In the genomic region with DNA sequence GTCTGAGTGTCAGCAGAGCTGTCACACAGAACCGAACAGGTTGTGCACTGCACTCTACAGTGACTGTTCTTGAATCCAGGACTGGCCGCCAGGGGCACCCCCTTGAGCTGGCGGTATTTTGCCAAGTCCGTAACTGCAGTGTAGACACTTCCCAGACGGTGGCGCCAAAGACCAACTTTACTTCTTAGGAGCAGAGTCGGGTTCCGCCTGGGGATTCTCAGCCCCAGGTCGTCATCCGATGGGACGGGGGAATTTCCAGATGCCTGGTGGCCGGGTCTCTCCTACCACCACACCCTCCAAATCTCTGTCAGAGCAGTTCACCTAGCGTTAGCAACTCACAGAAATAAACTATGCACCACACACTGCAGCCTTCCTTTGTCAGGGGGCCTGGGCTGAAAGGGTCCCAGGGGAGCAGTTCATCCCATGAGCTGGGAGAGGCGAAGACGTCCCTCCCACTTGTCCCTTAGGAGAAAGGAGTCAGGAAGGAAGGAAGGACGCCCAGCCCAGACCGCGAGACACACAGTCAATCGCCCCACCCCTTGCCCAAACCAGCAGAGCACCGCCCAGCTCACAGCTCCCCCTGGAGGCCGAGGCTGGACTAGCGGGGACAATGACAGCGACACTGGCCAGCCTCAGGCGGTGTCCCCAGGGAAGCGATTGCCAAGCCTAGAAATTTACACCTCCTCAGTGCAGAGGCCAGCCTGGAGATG, we compare ENCODE assay signal across 1 cellular context.
TF ChIP-seq lines count a peak whose summit lies in the region.

No MANE protein-coding gene starts in this region.

TF ChIP-seq in K562, 482 proteins besides CTCF, POLR2A, EP300 and RAD21 (continued from another document and continues in another):
- TF ChIP-seq, protein P1, sequence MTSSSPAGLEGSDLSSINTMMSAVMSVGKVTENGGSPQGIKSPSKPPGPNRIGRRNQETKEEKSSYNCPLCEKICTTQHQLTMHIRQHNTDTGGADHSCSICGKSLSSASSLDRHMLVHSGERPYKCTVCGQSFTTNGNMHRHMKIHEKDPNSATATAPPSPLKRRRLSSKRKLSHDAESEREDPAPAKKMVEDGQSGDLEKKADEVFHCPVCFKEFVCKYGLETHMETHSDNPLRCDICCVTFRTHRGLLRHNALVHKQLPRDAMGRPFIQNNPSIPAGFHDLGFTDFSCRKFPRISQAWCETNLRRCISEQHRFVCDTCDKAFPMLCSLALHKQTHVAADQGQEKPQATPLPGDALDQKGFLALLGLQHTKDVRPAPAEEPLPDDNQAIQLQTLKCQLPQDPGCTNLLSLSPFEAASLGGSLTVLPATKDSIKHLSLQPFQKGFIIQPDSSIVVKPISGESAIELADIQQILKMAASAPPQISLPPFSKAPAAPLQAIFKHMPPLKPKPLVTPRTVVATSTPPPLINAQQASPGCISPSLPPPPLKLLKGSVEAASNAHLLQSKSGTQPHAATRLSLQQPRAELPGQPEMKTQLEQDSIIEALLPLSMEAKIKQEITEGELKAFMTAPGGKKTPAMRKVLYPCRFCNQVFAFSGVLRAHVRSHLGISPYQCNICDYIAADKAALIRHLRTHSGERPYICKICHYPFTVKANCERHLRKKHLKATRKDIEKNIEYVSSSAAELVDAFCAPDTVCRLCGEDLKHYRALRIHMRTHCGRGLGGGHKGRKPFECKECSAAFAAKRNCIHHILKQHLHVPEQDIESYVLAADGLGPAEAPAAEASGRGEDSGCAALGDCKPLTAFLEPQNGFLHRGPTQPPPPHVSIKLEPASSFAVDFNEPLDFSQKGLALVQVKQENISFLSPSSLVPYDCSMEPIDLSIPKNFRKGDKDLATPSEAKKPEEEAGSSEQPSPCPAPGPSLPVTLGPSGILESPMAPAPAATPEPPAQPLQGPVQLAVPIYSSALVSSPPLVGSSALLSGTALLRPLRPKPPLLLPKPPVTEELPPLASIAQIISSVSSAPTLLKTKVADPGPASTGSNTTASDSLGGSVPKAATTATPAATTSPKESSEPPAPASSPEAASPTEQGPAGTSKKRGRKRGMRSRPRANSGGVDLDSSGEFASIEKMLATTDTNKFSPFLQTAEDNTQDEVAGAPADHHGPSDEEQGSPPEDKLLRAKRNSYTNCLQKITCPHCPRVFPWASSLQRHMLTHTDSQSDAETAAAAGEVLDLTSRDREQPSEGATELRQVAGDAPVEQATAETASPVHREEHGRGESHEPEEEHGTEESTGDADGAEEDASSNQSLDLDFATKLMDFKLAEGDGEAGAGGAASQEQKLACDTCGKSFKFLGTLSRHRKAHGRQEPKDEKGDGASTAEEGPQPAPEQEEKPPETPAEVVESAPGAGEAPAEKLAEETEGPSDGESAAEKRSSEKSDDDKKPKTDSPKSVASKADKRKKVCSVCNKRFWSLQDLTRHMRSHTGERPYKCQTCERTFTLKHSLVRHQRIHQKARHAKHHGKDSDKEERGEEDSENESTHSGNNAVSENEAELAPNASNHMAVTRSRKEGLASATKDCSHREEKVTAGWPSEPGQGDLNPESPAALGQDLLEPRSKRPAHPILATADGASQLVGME (CRISPR knock-in tag; IDR thresholded peaks at IDR 0.05): no peak
- TF ChIP-seq MCM3 (IDR thresholded peaks at IDR 0.05) (no peak), NFIC (IDR thresholded peaks at IDR 0.05) (no peak), LCOR (CRISPR knock-in tag; IDR thresholded peaks at IDR 0.05) (peak; percentile 86), ZEB2 (IDR thresholded peaks at IDR 0.05) (no peak), TFAM (CRISPR knock-in tag; conservative IDR thresholded peaks at IDR 0.05) (no peak), CCNT2 (IDR thresholded peaks at IDR 0.05; ENCODE audit: borderline replicate concordance, extremely low read depth, insufficient read length, low read depth, low read length) (no peak), SETDB1 (IDR thresholded peaks at IDR 0.05; ENCODE audit: low read length) (no peak), ZNF197 (CRISPR knock-in tag; IDR thresholded peaks at IDR 0.05; ENCODE audit: low read depth) (no peak), EP400 (IDR thresholded peaks at IDR 0.05) (peak; percentile 67), SNRNP70 (optimal IDR thresholded peaks at IDR 0.05; ENCODE audit: low read depth, low read length) (no peak), GABPA (tag; conservative IDR thresholded peaks at IDR 0.05; ENCODE audit: low read depth) (no peak; the same call in 1 of the 2 replicates), HSF4 (CRISPR knock-in tag; IDR thresholded peaks at IDR 0.05; ENCODE audit: borderline replicate concordance) (no peak), ZNF41 (CRISPR knock-in tag; conservative IDR thresholded peaks at IDR 0.05) (no peak), LARP7 (IDR thresholded peaks at IDR 0.05) (no peak), HDAC6 (IDR thresholded peaks at IDR 0.05; ENCODE audit: low read depth, low read length) (no peak), POLR2G (IDR thresholded peaks at IDR 0.05; ENCODE audit: low read depth, low read length) (peak; percentile 49), RBBP5 (IDR thresholded peaks at IDR 0.05; ENCODE audit: borderline replicate concordance, insufficient read depth, low read length, poor library complexity, severe bottlenecking) (no peak), ETS2 (tag; IDR thresholded peaks at IDR 0.05; ENCODE audit: borderline replicate concordance, poor library complexity, severe bottlenecking) (no peak), DACH1 (IDR thresholded peaks at IDR 0.05; ENCODE audit: partially characterized antibody) (no peak), ZNF282 (CRISPR knock-in tag; IDR thresholded peaks at IDR 0.05) (no peak), ZNF347 (CRISPR knock-in tag; IDR thresholded peaks at IDR 0.05; ENCODE audit: low read depth) (no peak), GATA2 (CRISPR knock-in tag; IDR thresholded peaks at IDR 0.05) (no peak), ZNF584 (CRISPR knock-in tag; IDR thresholded peaks at IDR 0.05; ENCODE audit: low read depth) (no peak), GTF2E2 (tag; IDR thresholded peaks at IDR 0.05) (no peak), NBN (IDR thresholded peaks at IDR 0.05; ENCODE audit: low read depth) (peak; percentile 84), SP2 (IDR thresholded peaks at IDR 0.05; ENCODE audit: extremely low read depth, low read depth, low read length, poor library complexity, severe bottlenecking) (no peak), NEUROD1 (IDR thresholded peaks at IDR 0.05; ENCODE audit: borderline replicate concordance, low read depth, low read length, partially characterized antibody) (no peak)
- TF ChIP-seq, protein P2, sequence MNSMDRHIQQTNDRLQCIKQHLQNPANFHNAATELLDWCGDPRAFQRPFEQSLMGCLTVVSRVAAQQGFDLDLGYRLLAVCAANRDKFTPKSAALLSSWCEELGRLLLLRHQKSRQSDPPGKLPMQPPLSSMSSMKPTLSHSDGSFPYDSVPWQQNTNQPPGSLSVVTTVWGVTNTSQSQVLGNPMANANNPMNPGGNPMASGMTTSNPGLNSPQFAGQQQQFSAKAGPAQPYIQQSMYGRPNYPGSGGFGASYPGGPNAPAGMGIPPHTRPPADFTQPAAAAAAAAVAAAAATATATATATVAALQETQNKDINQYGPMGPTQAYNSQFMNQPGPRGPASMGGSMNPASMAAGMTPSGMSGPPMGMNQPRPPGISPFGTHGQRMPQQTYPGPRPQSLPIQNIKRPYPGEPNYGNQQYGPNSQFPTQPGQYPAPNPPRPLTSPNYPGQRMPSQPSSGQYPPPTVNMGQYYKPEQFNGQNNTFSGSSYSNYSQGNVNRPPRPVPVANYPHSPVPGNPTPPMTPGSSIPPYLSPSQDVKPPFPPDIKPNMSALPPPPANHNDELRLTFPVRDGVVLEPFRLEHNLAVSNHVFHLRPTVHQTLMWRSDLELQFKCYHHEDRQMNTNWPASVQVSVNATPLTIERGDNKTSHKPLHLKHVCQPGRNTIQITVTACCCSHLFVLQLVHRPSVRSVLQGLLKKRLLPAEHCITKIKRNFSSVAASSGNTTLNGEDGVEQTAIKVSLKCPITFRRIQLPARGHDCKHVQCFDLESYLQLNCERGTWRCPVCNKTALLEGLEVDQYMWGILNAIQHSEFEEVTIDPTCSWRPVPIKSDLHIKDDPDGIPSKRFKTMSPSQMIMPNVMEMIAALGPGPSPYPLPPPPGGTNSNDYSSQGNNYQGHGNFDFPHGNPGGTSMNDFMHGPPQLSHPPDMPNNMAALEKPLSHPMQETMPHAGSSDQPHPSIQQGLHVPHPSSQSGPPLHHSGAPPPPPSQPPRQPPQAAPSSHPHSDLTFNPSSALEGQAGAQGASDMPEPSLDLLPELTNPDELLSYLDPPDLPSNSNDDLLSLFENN (IDR thresholded peaks at IDR 0.05; ENCODE audit: low read depth in 2 of 2, low read length in 2 of 2): peak in 1 of 2 experiments; percentile 69; a peak in 1 of 4 replicates
- TF ChIP-seq, protein P3, sequence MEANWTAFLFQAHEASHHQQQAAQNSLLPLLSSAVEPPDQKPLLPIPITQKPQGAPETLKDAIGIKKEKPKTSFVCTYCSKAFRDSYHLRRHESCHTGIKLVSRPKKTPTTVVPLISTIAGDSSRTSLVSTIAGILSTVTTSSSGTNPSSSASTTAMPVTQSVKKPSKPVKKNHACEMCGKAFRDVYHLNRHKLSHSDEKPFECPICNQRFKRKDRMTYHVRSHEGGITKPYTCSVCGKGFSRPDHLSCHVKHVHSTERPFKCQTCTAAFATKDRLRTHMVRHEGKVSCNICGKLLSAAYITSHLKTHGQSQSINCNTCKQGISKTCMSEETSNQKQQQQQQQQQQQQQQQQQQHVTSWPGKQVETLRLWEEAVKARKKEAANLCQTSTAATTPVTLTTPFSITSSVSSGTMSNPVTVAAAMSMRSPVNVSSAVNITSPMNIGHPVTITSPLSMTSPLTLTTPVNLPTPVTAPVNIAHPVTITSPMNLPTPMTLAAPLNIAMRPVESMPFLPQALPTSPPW (CRISPR knock-in tag; IDR thresholded peaks at IDR 0.05): peak; percentile 71
- TF ChIP-seq, protein P4, sequence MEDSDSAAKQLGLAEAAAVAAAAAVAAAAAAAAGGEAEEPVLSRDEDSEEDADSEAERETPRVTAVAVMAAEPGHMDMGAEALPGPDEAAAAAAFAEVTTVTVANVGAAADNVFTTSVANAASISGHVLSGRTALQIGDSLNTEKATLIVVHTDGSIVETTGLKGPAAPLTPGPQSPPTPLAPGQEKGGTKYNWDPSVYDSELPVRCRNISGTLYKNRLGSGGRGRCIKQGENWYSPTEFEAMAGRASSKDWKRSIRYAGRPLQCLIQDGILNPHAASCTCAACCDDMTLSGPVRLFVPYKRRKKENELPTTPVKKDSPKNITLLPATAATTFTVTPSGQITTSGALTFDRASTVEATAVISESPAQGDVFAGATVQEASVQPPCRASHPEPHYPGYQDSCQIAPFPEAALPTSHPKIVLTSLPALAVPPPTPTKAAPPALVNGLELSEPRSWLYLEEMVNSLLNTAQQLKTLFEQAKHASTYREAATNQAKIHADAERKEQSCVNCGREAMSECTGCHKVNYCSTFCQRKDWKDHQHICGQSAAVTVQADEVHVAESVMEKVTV (CRISPR knock-in tag; IDR thresholded peaks at IDR 0.05): peak; percentile 91
- TF ChIP-seq, protein P5, sequence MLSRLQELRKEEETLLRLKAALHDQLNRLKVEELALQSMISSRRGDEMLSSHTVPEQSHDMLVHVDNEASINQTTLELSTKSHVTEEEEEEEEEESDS (CRISPR knock-in tag; IDR thresholded peaks at IDR 0.05): no peak
- TF ChIP-seq, protein P6, sequence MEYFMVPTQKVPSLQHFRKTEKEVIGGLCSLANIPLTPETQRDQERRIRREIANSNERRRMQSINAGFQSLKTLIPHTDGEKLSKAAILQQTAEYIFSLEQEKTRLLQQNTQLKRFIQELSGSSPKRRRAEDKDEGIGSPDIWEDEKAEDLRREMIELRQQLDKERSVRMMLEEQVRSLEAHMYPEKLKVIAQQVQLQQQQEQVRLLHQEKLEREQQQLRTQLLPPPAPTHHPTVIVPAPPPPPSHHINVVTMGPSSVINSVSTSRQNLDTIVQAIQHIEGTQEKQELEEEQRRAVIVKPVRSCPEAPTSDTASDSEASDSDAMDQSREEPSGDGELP (CRISPR knock-in tag; IDR thresholded peaks at IDR 0.05; ENCODE audit: borderline replicate concordance): peak; percentile 78
- TF ChIP-seq, protein P7, sequence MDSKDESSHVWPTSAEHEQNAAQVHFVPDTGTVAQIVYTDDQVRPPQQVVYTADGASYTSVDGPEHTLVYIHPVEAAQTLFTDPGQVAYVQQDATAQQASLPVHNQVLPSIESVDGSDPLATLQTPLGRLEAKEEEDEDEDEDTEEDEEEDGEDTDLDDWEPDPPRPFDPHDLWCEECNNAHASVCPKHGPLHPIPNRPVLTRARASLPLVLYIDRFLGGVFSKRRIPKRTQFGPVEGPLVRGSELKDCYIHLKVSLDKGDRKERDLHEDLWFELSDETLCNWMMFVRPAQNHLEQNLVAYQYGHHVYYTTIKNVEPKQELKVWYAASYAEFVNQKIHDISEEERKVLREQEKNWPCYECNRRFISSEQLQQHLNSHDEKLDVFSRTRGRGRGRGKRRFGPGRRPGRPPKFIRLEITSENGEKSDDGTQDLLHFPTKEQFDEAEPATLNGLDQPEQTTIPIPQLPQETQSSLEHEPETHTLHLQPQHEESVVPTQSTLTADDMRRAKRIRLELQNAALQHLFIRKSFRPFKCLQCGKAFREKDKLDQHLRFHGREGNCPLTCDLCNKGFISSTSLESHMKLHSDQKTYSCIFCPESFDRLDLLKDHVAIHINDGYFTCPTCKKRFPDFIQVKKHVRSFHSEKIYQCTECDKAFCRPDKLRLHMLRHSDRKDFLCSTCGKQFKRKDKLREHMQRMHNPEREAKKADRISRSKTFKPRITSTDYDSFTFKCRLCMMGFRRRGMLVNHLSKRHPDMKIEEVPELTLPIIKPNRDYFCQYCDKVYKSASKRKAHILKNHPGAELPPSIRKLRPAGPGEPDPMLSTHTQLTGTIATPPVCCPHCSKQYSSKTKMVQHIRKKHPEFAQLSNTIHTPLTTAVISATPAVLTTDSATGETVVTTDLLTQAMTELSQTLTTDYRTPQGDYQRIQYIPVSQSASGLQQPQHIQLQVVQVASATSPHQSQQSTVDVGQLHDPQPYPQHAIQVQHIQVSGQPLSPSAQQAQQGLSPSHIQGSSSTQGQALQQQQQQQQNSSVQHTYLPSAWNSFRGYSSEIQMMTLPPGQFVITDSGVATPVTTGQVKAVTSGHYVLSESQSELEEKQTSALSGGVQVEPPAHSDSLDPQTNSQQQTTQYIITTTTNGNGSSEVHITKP (IDR thresholded peaks at IDR 0.05; ENCODE audit: partially characterized antibody): no peak
- TF ChIP-seq, protein P8, sequence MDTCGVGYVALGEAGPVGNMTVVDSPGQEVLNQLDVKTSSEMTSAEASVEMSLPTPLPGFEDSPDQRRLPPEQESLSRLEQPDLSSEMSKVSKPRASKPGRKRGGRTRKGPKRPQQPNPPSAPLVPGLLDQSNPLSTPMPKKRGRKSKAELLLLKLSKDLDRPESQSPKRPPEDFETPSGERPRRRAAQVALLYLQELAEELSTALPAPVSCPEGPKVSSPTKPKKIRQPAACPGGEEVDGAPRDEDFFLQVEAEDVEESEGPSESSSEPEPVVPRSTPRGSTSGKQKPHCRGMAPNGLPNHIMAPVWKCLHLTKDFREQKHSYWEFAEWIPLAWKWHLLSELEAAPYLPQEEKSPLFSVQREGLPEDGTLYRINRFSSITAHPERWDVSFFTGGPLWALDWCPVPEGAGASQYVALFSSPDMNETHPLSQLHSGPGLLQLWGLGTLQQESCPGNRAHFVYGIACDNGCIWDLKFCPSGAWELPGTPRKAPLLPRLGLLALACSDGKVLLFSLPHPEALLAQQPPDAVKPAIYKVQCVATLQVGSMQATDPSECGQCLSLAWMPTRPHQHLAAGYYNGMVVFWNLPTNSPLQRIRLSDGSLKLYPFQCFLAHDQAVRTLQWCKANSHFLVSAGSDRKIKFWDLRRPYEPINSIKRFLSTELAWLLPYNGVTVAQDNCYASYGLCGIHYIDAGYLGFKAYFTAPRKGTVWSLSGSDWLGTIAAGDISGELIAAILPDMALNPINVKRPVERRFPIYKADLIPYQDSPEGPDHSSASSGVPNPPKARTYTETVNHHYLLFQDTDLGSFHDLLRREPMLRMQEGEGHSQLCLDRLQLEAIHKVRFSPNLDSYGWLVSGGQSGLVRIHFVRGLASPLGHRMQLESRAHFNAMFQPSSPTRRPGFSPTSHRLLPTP (IDR thresholded peaks at IDR 0.05; ENCODE audit: borderline replicate concordance, extremely low read depth, insufficient read length): no peak
